In genomic region chrX:34338046-34338445, GRCh38 we compare ENCODE assay signal across 16 cellular contexts.
A peak's percentile ranks its signal among the peaks of the same experiment; 100 is the strongest.
DNase-seq lines count a peak whose midpoint lies in the region; ATAC-seq, FAIRE-seq and TF ChIP-seq lines count a peak whose summit lies in the region.
"Had no signal": no experiment of that assay in that cellular context is flagged by ENCODE, and none has a peak within 500 bp of the region (broad histone marks: within the 10 kb centered on the region; RNA-seq: fewer than 3 reads in every experiment).

No MANE protein-coding gene starts in this region.

- H3K36me3 ChIP-seq in A673 (ENCODE audit: insufficient read depth, low read length, poor library complexity, severe bottlenecking) = no peaks in the 10 kb centered on the region
- no peaks in the 10 kb centered on the region for H3K36me3 ChIP-seq in SK-N-MC (ENCODE audit: insufficient read depth, low read length)
- H3K36me3 ChIP-seq: BE2C had no signal

- no peaks in the 10 kb centered on the region for H3K4me1 Mint-ChIP-seq in stimulated activated effector memory CD8-positive, alpha-beta T cell treated with anti-CD3 and anti-CD28 coated beads, Interleukin-12 subunit alpha, Interleukin-12 subunit beta, amount 100 ng/mL, for 72 hours
- H3K4me1 Mint-ChIP-seq: CD4-positive, CD25-positive, alpha-beta regulatory T cell; CD8-positive, alpha-beta memory T cell; GM23338 had no signal

- H3K4me1 ChIP-seq in A673 (ENCODE audit: insufficient read depth, low read length, poor library complexity, severe bottlenecking) = peaks cover 9% of the 10 kb centered on the region
- H3K4me1 ChIP-seq: BE2C had no signal

- DNase-seq in A673 (ENCODE audit: low spot score) (peak; percentile 18), SK-N-MC (ENCODE audit: low read depth, low spot score) (peak; percentile 24), frontal cortex (ENCODE audit: low spot score in 2 of 2) (no peak), UCSD-AML1 (lab: John Stamatoyannopoulos, UW; ENCODE audit: unreplicated experiment) (no peak)
- no peak for DNase-seq in activated effector memory CD4-positive, alpha-beta T cell treated with Interleukin-2 at 50 U/mL for 16 hours
- no peak for DNase-seq in stimulated activated effector memory CD8-positive, alpha-beta T cell treated with anti-CD3 and anti-CD28 coated beads, Interleukin-12 subunit alpha, Interleukin-12 subunit beta, amount 100 ng/mL, for 72 hours (ENCODE audit: low spot score in 2 of 2)
- DNase-seq: BE2C; C1 segment of cervical spinal cord; CD4-positive, CD25-positive, alpha-beta regulatory T cell; CD8-positive, alpha-beta memory T cell; DMS79 treated with DMSO at 0.1 percent for 48 hours; GF-D8; H7; Karpas-422; KBM-7 had no signal

- no peak for TF ChIP-seq CTCF in A673 (conservative IDR thresholded peaks at IDR 0.05; ENCODE audit: low read depth, low read length)

- no peaks in the 10 kb centered on the region for H3K9me3 ChIP-seq in A673 (ENCODE audit: low read depth, low read length, poor library complexity, severe bottlenecking)
- H3K9me3 ChIP-seq in SK-N-MC (ENCODE audit: low read depth, low read length) = no peaks in the 10 kb centered on the region
- H3K9me3 ChIP-seq: BE2C had no signal

- peaks cover 13% of the 10 kb centered on the region for H3K9me3 Mint-ChIP-seq in stimulated activated effector memory CD8-positive, alpha-beta T cell treated with anti-CD3 and anti-CD28 coated beads, Interleukin-12 subunit alpha, Interleukin-12 subunit beta, amount 100 ng/mL, for 72 hours

- H3K27ac ChIP-seq in A673 (ENCODE audit: low read depth, low read length, poor library complexity, severe bottlenecking) (no peak overlapping the region), SK-N-MC (peak overlapping the region; percentile 39; the same call in 1 of the 2 replicates)

- H3K27me3 ChIP-seq in A673 (replicated peaks; ENCODE audit: insufficient read depth, low read depth, low read length, poor library complexity) = no peaks in the 10 kb centered on the region
- H3K27me3 ChIP-seq: BE2C had no signal

- H3K4me3 ChIP-seq in A673 (ENCODE audit: low read depth, low read length, poor library complexity, severe bottlenecking) (no peak overlapping the region), SK-N-MC (no peak overlapping the region)
- H3K4me3 ChIP-seq: GM23338 had no signal

- no TSS peak for BruUV-seq in A673 (replicated peaks; lab: Mats Ljungman, UMichigan)

- ATAC-seq in stimulated activated effector memory CD8-positive, alpha-beta T cell treated with anti-CD3 and anti-CD28 coated beads, Interleukin-12 subunit alpha, Interleukin-12 subunit beta, amount 100 ng/mL, for 72 hours = no peak
- ATAC-seq: GM23338 had no signal

- CTCF ChIA-PET in A673 (lab: Charles Lee) = no interaction called here

- no peak overlapping the region for H3K4me3 Mint-ChIP-seq in stimulated activated effector memory CD8-positive, alpha-beta T cell treated with anti-CD3 and anti-CD28 coated beads, Interleukin-12 subunit alpha, Interleukin-12 subunit beta, amount 100 ng/mL, for 72 hours
- H3K4me3 Mint-ChIP-seq: CD4-positive, CD25-positive, alpha-beta regulatory T cell; CD8-positive, alpha-beta memory T cell; GM23338 had no signal

- H3K36me3 Mint-ChIP-seq in stimulated activated effector memory CD8-positive, alpha-beta T cell treated with anti-CD3 and anti-CD28 coated beads, Interleukin-12 subunit alpha, Interleukin-12 subunit beta, amount 100 ng/mL, for 72 hours = no peaks in the 10 kb centered on the region
- H3K36me3 Mint-ChIP-seq: CD4-positive, CD25-positive, alpha-beta regulatory T cell; CD8-positive, alpha-beta memory T cell had no signal

- no peak overlapping the region for H3K27ac Mint-ChIP-seq in stimulated activated effector memory CD8-positive, alpha-beta T cell treated with anti-CD3 and anti-CD28 coated beads, Interleukin-12 subunit alpha, Interleukin-12 subunit beta, amount 100 ng/mL, for 72 hours
- H3K27ac Mint-ChIP-seq: CD4-positive, CD25-positive, alpha-beta regulatory T cell; CD8-positive, alpha-beta memory T cell; GM23338 had no signal

- H3K9ac ChIP-seq in SK-N-MC (ENCODE audit: insufficient read length) = no peak overlapping the region

- peak; percentile 56 for FAIRE-seq in frontal cortex (lab: Jason Lieb, UNC)

- intact Hi-C loops in A673 (cut with micrococcal nuclease; ENCODE audit: unreplicated experiment) = no loop called here

- POLR2A ChIA-PET in A673 (lab: Charles Lee; ENCODE audit: low non-redundant PET) = interaction anchor here (0.7 kb wide), 1 partner anchor 69 kb away, joined by 5 read pairs; no protein-coding TSS in a partner anchor

Comparison
In these comparisons a context has a peak if more than half of its experiments do, and no peak if none do; other contexts are left out.
1. DNase-seq: peak in A673 (single experiment) and SK-N-MC (single experiment); none in frontal cortex (0 of 2), activated effector memory CD4-positive, alpha-beta T cell treated with Interleukin-2 at 50 U/mL for 16 hours (single experiment), stimulated activated effector memory CD8-positive, alpha-beta T cell treated with anti-CD3 and anti-CD28 coated beads, Interleukin-12 subunit alpha, Interleukin-12 subunit beta, amount 100 ng/mL, for 72 hours (0 of 2) and UCSD-AML1 (single experiment).